Comparison of ENCODE assay signal across 8 cellular contexts in the genomic region with DNA sequence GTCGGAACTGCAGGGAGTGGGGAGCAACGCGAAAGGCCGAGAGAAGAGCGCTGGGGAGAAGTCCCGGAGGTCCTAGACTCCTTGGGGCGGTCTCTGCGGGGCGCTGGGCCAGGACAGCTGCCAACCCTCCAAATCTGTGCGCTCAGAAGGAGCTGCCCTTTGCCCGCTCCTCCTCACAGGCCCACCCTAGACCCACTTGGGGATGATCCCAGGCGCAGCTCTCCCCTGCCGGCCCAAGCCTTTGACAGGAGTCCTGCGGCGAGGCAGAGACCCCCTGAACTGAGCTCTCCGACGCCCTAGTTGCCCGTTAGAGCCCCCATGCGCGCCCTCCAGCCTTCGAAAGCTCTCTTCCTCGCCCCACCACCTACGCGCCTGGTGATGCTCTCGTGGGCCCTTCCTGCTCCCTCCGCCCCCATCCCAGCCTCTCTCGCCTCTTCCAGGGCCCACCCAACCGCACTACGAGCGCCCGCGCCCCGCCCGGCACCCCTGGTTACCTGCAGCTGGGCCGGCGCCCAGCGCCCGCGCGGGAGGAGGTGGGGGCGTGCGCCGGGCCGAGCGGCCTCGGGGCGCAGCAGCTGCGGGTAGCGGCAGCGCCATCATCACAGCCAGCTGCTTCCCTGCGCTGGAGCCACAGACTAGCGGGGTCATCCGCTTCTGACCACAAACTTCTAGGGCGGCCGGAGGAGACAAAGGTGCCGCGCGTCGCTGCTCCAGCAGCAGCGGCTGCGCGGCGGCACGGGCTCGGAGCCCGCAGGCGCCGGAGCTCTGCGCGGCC.
A peak's percentile ranks its signal among the peaks of the same experiment; 100 is the strongest.
DNase-seq lines count a peak whose midpoint lies in the region; ATAC-seq lines count a peak whose summit lies in the region.

No MANE protein-coding gene starts in this region.

- H3K4me1 ChIP-seq in SJSA1 (replicated peaks) (no peaks in the 10 kb centered on the region), iPS-15b (ENCODE audit: control insufficient read depth, insufficient read depth, low read length) (peaks cover 2% of the 10 kb centered on the region)

- no peaks in the 10 kb centered on the region for H3K36me3 Mint-ChIP-seq in stimulated activated effector memory CD8-positive, alpha-beta T cell treated with anti-CD3 and anti-CD28 coated beads, Interleukin-12 subunit alpha, Interleukin-12 subunit beta, amount 100 ng/mL, for 72 hours

- no peaks in the 10 kb centered on the region for H3K9me3 Mint-ChIP-seq in stimulated activated effector memory CD8-positive, alpha-beta T cell treated with anti-CD3 and anti-CD28 coated beads, Interleukin-12 subunit alpha, Interleukin-12 subunit beta, amount 100 ng/mL, for 72 hours

- H3K9me3 ChIP-seq in SJSA1 (replicated peaks), result 0 out of 2 replicates have a peak, but pooled peaks cover 4% of the 10 kb centered on the region
- H3K9me3 ChIP-seq in iPS-15b (ENCODE audit: control insufficient read depth, insufficient read depth, low read length), result no peaks in the 10 kb centered on the region

- no peaks in the 10 kb centered on the region for H3K36me3 ChIP-seq in SJSA1
- no peaks in the 10 kb centered on the region for H3K36me3 ChIP-seq in iPS-15b (ENCODE audit: control insufficient read depth, insufficient read depth, low read length)

- no peak overlapping the region for H3K27ac ChIP-seq in SJSA1

- H3K27ac Mint-ChIP-seq in stimulated activated effector memory CD8-positive, alpha-beta T cell treated with anti-CD3 and anti-CD28 coated beads, Interleukin-12 subunit alpha, Interleukin-12 subunit beta, amount 100 ng/mL, for 72 hours, result no peak overlapping the region

- H3K27me3 ChIP-seq in SJSA1 (replicated peaks) (no peaks in the 10 kb centered on the region), iPS-15b (ENCODE audit: control insufficient read depth, insufficient read depth, low read length) (peaks cover 80% of the 10 kb centered on the region)

- H3K4me3 ChIP-seq in SJSA1, result peak overlapping the region; percentile 45
- H3K4me3 ChIP-seq in iPS-15b (ENCODE audit: low read depth, low read length), result peak overlapping the region; percentile 49

- H3K4me3 Mint-ChIP-seq in stimulated activated effector memory CD8-positive, alpha-beta T cell treated with anti-CD3 and anti-CD28 coated beads, Interleukin-12 subunit alpha, Interleukin-12 subunit beta, amount 100 ng/mL, for 72 hours, result peak overlapping the region; percentile 25

- DNase-seq in NCI-H345 (lab: John Stamatoyannopoulos, UW) (peak; percentile 67), NCI-H345 treated with DMSO at 0.1 percent for 48 hours (lab: John Stamatoyannopoulos, UW; ENCODE audit: unreplicated experiment) (no peak), SJSA1 (ENCODE audit: low read depth in 1 of 2, low spot score in 2 of 2) (peak in 1 of 2 experiments; percentile 40), NCI-H446 treated with DMSO at 0.1 percent for 48 hours (lab: John Stamatoyannopoulos, UW) (no peak), foreskin melanocyte (no peak)
- DNase-seq in stimulated activated effector memory CD8-positive, alpha-beta T cell treated with anti-CD3 and anti-CD28 coated beads, Interleukin-12 subunit alpha, Interleukin-12 subunit beta, amount 100 ng/mL, for 72 hours (ENCODE audit: low spot score in 2 of 2), result no peak

- no peak for ATAC-seq in stimulated activated effector memory CD8-positive, alpha-beta T cell treated with anti-CD3 and anti-CD28 coated beads, Interleukin-12 subunit alpha, Interleukin-12 subunit beta, amount 100 ng/mL, for 72 hours
- ATAC-seq in GM18498 (IDR thresholded peaks at IDR 0.05; ENCODE audit: unreplicated experiment), result no peak

- no peaks in the 10 kb centered on the region for H3K4me1 Mint-ChIP-seq in stimulated activated effector memory CD8-positive, alpha-beta T cell treated with anti-CD3 and anti-CD28 coated beads, Interleukin-12 subunit alpha, Interleukin-12 subunit beta, amount 100 ng/mL, for 72 hours

- H3K9ac ChIP-seq in iPS-15b (ENCODE audit: low read depth, low read length), result no peak overlapping the region
